19 cellular contexts compared by ENCODE assay signal in genomic region chr11:72763823-72764222, GRCh38.
"Had no signal": no experiment of that assay in that cellular context is flagged by ENCODE, and none has a peak within 500 bp of the region (broad histone marks: within the 10 kb centered on the region; RNA-seq: fewer than 3 reads in every experiment).

No MANE protein-coding gene starts in this region.

- H3K4me3 ChIP-seq: left ventricle myocardium inferior, prostate gland, right atrium auricular region, stomach, testis had no signal

- H3K4me3 Mint-ChIP-seq: activated naive CD8-positive, alpha-beta T cell treated with anti-CD3 and anti-CD28 coated beads for 36 hours; immature natural killer cell; neural crest cell had no signal

- H3K9me3 ChIP-seq: left ventricle myocardium inferior, prostate gland, right atrium auricular region, stomach, testis had no signal

- DNase-seq: activated CD4-positive, alpha-beta T cell treated with anti-CD3 and anti-CD28 coated beads, Interleukin-2, amount 50 U/mL, for 48 hours; activated naive CD4-positive, alpha-beta T cell; activated naive CD8-positive, alpha-beta T cell treated with anti-CD3 and anti-CD28 coated beads for 36 hours; amniotic stem cell; immature natural killer cell; kidney glomerular epithelial cell; left ventricle myocardium inferior; mammary epithelial cell; naive B cell; stimulated activated CD4-positive, alpha-beta T cell treated with anti-CD3 and anti-CD28 coated beads, Interleukin-2, amount 100 ng/mL, for 48 hours; T1000; testis had no signal

- H3K9me3 Mint-ChIP-seq: activated naive CD8-positive, alpha-beta T cell treated with anti-CD3 and anti-CD28 coated beads for 36 hours; activated T-helper 17 cell treated with anti-CD3 and anti-CD28 coated beads, Interleukin-2, amount 50 U/mL, for 72 hours; immature natural killer cell; naive B cell; neural crest cell had no signal

- H3K36me3 Mint-ChIP-seq: activated naive CD8-positive, alpha-beta T cell treated with anti-CD3 and anti-CD28 coated beads for 36 hours; immature natural killer cell; naive B cell had no signal

- FAIRE-seq: endometrium, frontal cortex had no signal

- H3K27ac Mint-ChIP-seq: activated naive CD8-positive, alpha-beta T cell treated with anti-CD3 and anti-CD28 coated beads for 36 hours had no signal

- H3K27me3 Mint-ChIP-seq: activated naive CD8-positive, alpha-beta T cell treated with anti-CD3 and anti-CD28 coated beads for 36 hours; activated T-helper 17 cell treated with anti-CD3 and anti-CD28 coated beads, Interleukin-2, amount 50 U/mL, for 72 hours; naive B cell had no signal

- H3K27me3 ChIP-seq: right atrium auricular region, stomach, testis had no signal

- H3K36me3 ChIP-seq: left ventricle myocardium inferior, prostate gland, right atrium auricular region had no signal

- H3K27ac ChIP-seq: left ventricle myocardium inferior, prostate gland, right atrium auricular region, testis had no signal

- H3K4me1 ChIP-seq: testis had no signal
